ENCODE assay signal across 15 cellular contexts in the genomic region with DNA sequence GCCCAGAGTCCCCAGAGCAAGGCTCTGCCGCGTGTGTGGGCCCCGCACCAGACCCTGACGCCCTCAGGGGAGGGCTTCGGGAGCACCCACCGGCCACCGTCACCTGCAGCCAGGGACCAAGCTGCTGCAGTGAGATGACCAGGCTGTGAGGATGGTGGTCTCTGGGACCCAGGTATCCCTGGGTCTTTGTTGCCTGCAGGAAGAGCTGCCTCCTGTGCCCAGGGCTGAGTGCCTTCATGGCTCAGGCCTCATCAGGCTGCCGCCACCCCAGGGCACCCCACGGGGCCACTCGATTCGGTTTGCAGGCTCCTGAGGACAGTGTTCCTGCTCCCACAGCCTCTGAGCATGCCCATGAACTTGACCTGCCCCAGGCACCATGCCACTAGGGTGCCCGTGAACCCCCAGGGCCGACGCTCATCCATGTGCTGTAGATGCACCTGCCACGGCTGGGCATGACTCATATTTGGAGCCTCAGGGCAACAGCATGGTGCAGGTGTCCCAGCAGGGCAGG.
DNase-seq lines count a peak whose midpoint lies in the region; ATAC-seq, FAIRE-seq and TF ChIP-seq lines count a peak whose summit lies in the region.
"Had no signal": no experiment of that assay in that cellular context is flagged by ENCODE, and none has a peak within 500 bp of the region (broad histone marks: within the 10 kb centered on the region; RNA-seq: fewer than 3 reads in every experiment).

No MANE protein-coding gene starts in this region.

- no peak overlapping the region for H4K91ac ChIP-seq in neuronal stem cell (ENCODE audit: low read depth, low read length, poor library complexity)

- CTCF ChIA-PET in activated CD8-positive, alpha-beta T cell treated with anti-CD3 and anti-CD28 coated beads for 36 hours (lab: Charles Lee), result interaction anchor here (0.7 to 1.1 kb wide), 2 partner anchors 37 to 114 kb away, joined by 3 read pairs; no protein-coding TSS in a partner anchor

- no peak overlapping the region for H3K23ac ChIP-seq in neuronal stem cell (ENCODE audit: low read depth, low read length, poor library complexity)

- FAIRE-seq in GM12892 (lab: Jason Lieb, UNC), result no peak

- no peaks in the 10 kb centered on the region for H3K79me1 ChIP-seq in neuronal stem cell (ENCODE audit: low read depth, low read length)

- H2AK5ac ChIP-seq in neuronal stem cell (ENCODE audit: low read depth, low read length), result peak overlapping the region; percentile 54

- H4K8ac ChIP-seq in neuronal stem cell (ENCODE audit: low read depth, low read length), result no peak overlapping the region

- H2BK120ac ChIP-seq in neuronal stem cell (ENCODE audit: low read depth, low read length), result no peak overlapping the region

- no peak overlapping the region for H3K4me3 ChIP-seq in neuronal stem cell (ENCODE audit: low read length in 2 of 2)
- H3K4me3 ChIP-seq: gastrocnemius medialis, HAP-1 had no signal

- H3K18ac ChIP-seq in neuronal stem cell (ENCODE audit: low read length), result peak overlapping the region; percentile 44

- intact Hi-C loops in activated CD4-positive, alpha-beta T cell treated with anti-CD3 and anti-CD28 coated beads, Interleukin-2, amount 10 ng/mL, durations not matched to agents 24 days and 14 days (cut with micrococcal nuclease), result loop anchor here (1.0 to 2.0 kb wide), 3 partner anchors 54 to 400 kb away; no protein-coding TSS in a partner anchor
- intact Hi-C loops in activated CD8-positive, alpha-beta T cell treated with anti-CD3 and anti-CD28 coated beads for 36 hours (cut with micrococcal nuclease), result loop anchor here (10.0 kb wide), 2 partner anchors 162 to 402 kb away; a partner anchor contains a TSS

- no peak overlapping the region for H2BK5ac ChIP-seq in neuronal stem cell (ENCODE audit: low read length)

- H3K4me3 Mint-ChIP-seq in activated CD4-positive, alpha-beta T cell treated with anti-CD3 and anti-CD28 coated beads, Interleukin-2, amount 10 ng/mL, durations not matched to agents 24 days and 14 days, result peak overlapping the region; percentile 94
- peak overlapping the region; percentile 76 for H3K4me3 Mint-ChIP-seq in activated CD8-positive, alpha-beta T cell treated with anti-CD3 and anti-CD28 coated beads for 36 hours
- H3K4me3 Mint-ChIP-seq: activated naive CD4-positive, alpha-beta T cell treated with anti-CD3 and anti-CD28 coated beads, Interleukin-2, amount 50 U/mL, for 24 hours had no signal

- no peak overlapping the region for H2BK12ac ChIP-seq in neuronal stem cell (ENCODE audit: low read length)

- H3K36me3 ChIP-seq in neuronal stem cell (replicated peaks in 1 of 2; ENCODE audit: control insufficient read depth in 2 of 2, insufficient read depth in 2 of 2, low read length in 2 of 2), result no peaks in the 10 kb centered on the region
- H3K36me3 ChIP-seq: HAP-1 had no signal

- H3K4me1 ChIP-seq in neuronal stem cell (ENCODE audit: control insufficient read depth in 2 of 2, insufficient read depth in 1 of 2, low read depth in 1 of 2, low read length in 2 of 2), result peaks cover 3 to 14% of the 10 kb centered on the region in 2 donors
- H3K4me1 ChIP-seq: HAP-1 had no signal

- H2AFZ ChIP-seq in neuronal stem cell (ENCODE audit: low read length), result no peak overlapping the region

- 0 out of 2 replicates have a peak, but pooled peaks have one; percentile 17 for TF ChIP-seq POLR2A in GM12892 (IDR thresholded peaks at IDR 0.05; ENCODE audit: low read depth, low read length)

- POLR2A ChIA-PET in activated CD8-positive, alpha-beta T cell treated with anti-CD3 and anti-CD28 coated beads for 36 hours (lab: Charles Lee), result interaction anchor here (0.7 kb wide), 1 partner anchor 49 kb away, joined by 5 read pairs; no protein-coding TSS in a partner anchor

- peaks cover 9% of the 10 kb centered on the region for H3K36me3 Mint-ChIP-seq in activated CD4-positive, alpha-beta T cell treated with anti-CD3 and anti-CD28 coated beads, Interleukin-2, amount 10 ng/mL, durations not matched to agents 24 days and 14 days (ENCODE audit: low read depth)
- peaks cover 7% of the 10 kb centered on the region for H3K36me3 Mint-ChIP-seq in activated CD8-positive, alpha-beta T cell treated with anti-CD3 and anti-CD28 coated beads for 36 hours (ENCODE audit: low read depth)

- H3K4me2 ChIP-seq in neuronal stem cell (ENCODE audit: insufficient read depth, low read length, poor library complexity, severe bottlenecking), result no peak overlapping the region

- no peak for ATAC-seq in activated CD8-positive, alpha-beta T cell treated with anti-CD3 and anti-CD28 coated beads for 36 hours
- ATAC-seq: gastrocnemius medialis had no signal

- no peak overlapping the region for H3K27ac ChIP-seq in neuronal stem cell (replicated peaks; ENCODE audit: low read length)

- H3K4ac ChIP-seq in neuronal stem cell (ENCODE audit: low read length), result no peak overlapping the region

- H3K9me3 Mint-ChIP-seq in activated CD4-positive, alpha-beta T cell treated with anti-CD3 and anti-CD28 coated beads, Interleukin-2, amount 10 ng/mL, durations not matched to agents 24 days and 14 days, result no peaks in the 10 kb centered on the region
- no peaks in the 10 kb centered on the region for H3K9me3 Mint-ChIP-seq in activated CD8-positive, alpha-beta T cell treated with anti-CD3 and anti-CD28 coated beads for 36 hours
- H3K9me3 Mint-ChIP-seq: activated naive CD4-positive, alpha-beta T cell treated with anti-CD3 and anti-CD28 coated beads, Interleukin-2, amount 50 U/mL, for 24 hours had no signal

- WGBS in neuronal stem cell (ENCODE audit: extremely low coverage in 2 of 2, insufficient read length in 2 of 2, insufficient replicate concordance in 1 of 2), 2 donors, result no CpG with 5 or more reads among the region's 15 CpGs

- no peaks in the 10 kb centered on the region for H3K27me3 Mint-ChIP-seq in activated CD4-positive, alpha-beta T cell treated with anti-CD3 and anti-CD28 coated beads, Interleukin-2, amount 10 ng/mL, durations not matched to agents 24 days and 14 days
- H3K27me3 Mint-ChIP-seq in activated CD8-positive, alpha-beta T cell treated with anti-CD3 and anti-CD28 coated beads for 36 hours, result no peaks in the 10 kb centered on the region
- H3K27me3 Mint-ChIP-seq: activated naive CD4-positive, alpha-beta T cell treated with anti-CD3 and anti-CD28 coated beads, Interleukin-2, amount 50 U/mL, for 24 hours had no signal

- H3K9me3 ChIP-seq in neuronal stem cell (replicated peaks in 1 of 2; ENCODE audit: control insufficient read depth in 2 of 2, insufficient read depth in 1 of 2, low read depth in 1 of 2, low read length in 2 of 2), result no peaks in the 10 kb centered on the region
- H3K9me3 ChIP-seq: gastrocnemius medialis, HAP-1 had no signal

- peak overlapping the region; percentile 97 for H3K27ac Mint-ChIP-seq in activated CD4-positive, alpha-beta T cell treated with anti-CD3 and anti-CD28 coated beads, Interleukin-2, amount 10 ng/mL, durations not matched to agents 24 days and 14 days
- peak overlapping the region; percentile 93 for H3K27ac Mint-ChIP-seq in activated CD8-positive, alpha-beta T cell treated with anti-CD3 and anti-CD28 coated beads for 36 hours

- H3K27me3 ChIP-seq in neuronal stem cell (ENCODE audit: control insufficient read depth in 3 of 3, insufficient read depth in 3 of 3, low read depth in 1 of 3, low read length in 3 of 3), result peaks cover 2 to 47% (median 14%) of the 10 kb centered on the region in 3 experiments
- H3K27me3 ChIP-seq: gastrocnemius medialis had no signal

- H3K9ac ChIP-seq in neuronal stem cell (ENCODE audit: low read depth, low read length, poor library complexity), result no peak overlapping the region

- no peak overlapping the region for H3K14ac ChIP-seq in neuronal stem cell (ENCODE audit: low read length)

- no peak overlapping the region for H2BK15ac ChIP-seq in neuronal stem cell (ENCODE audit: low read length)

- H3K4me1 Mint-ChIP-seq in activated CD4-positive, alpha-beta T cell treated with anti-CD3 and anti-CD28 coated beads, Interleukin-2, amount 10 ng/mL, durations not matched to agents 24 days and 14 days, result peaks cover 64% of the 10 kb centered on the region
- peaks cover 73% of the 10 kb centered on the region for H3K4me1 Mint-ChIP-seq in activated CD8-positive, alpha-beta T cell treated with anti-CD3 and anti-CD28 coated beads for 36 hours (ENCODE audit: low read depth)

- no peak for DNase-seq in activated CD4-positive, alpha-beta T cell treated with anti-CD3 and anti-CD28 coated beads, Interleukin-2, amount 10 ng/mL, durations not matched to agents 24 days and 14 days
- DNase-seq in activated CD4-positive, alpha-beta T cell treated with anti-CD3 and anti-CD28 coated beads, Interleukin-2, amount 50 U/mL, for 1 hour, result no peak
- DNase-seq in GM12892 (ENCODE audit: insufficient read length) (no peak), neuronal stem cell (ENCODE audit: low spot score) (no peak), iPS-NIHi7 (ENCODE audit: extremely low spot score) (no peak), inferior parietal cortex (ENCODE audit: extremely low spot score) (no peak), nucleus accumbens (lab: John Stamatoyannopoulos, UW) (no peak)
- DNase-seq in activated CD8-positive, alpha-beta T cell treated with anti-CD3 and anti-CD28 coated beads for 36 hours, result peak; percentile 41
- DNase-seq: gastrocnemius medialis, KG1, NCI-H187, NCI-H526, occipital lobe had no signal

- no peak for TF ChIP-seq CTCF in activated CD8-positive, alpha-beta T cell treated with anti-CD3 and anti-CD28 coated beads for 36 hours (IDR thresholded peaks at IDR 0.05)
